Comparison of ENCODE assay signal across 21 cellular contexts in genomic region chr17:41267711-41268110, GRCh38. TPM values are rescaled to one million over a fixed set of nuclear protein-coding genes. Genes with fewer than 3 reads are reported as not detected.
DNase-seq lines count a peak whose midpoint lies in the region; ATAC-seq and TF ChIP-seq lines count a peak whose summit lies in the region.
"Had no signal": no experiment of that assay in that cellular context is flagged by ENCODE, and none has a peak within 500 bp of the region (broad histone marks: within the 10 kb centered on the region; RNA-seq: fewer than 3 reads in every experiment).

No MANE protein-coding gene starts in this region.

- no peak for TF ChIP-seq CTCF in foreskin keratinocyte (conservative IDR thresholded peaks at IDR 0.05)

- peaks cover 24% of the 10 kb centered on the region for H3K27me3 ChIP-seq in foreskin keratinocyte

- ATAC-seq in foreskin keratinocyte: no peak
- ATAC-seq: GM23338, HepG2 had no signal

- H3K4me1 ChIP-seq in foreskin keratinocyte: no peaks in the 10 kb centered on the region
- H3K4me1 ChIP-seq: BE2C had no signal

- no peak overlapping the region for H3K27ac ChIP-seq in foreskin keratinocyte

- DNase-seq in EH (ENCODE audit: low read depth) (peak; percentile 22), M059J (ENCODE audit: low read depth) (peak; percentile 59), NOMO-1 treated with DMSO at 0.1 percent for 48 hours (lab: John Stamatoyannopoulos, UW; ENCODE audit: unreplicated experiment) (peak; percentile 69), foreskin keratinocyte (peak; percentile 70 to 77), EL (no peak), KBM-7 (no peak)
- DNase-seq in stimulated activated CD4-positive, alpha-beta T cell treated with anti-CD3 and anti-CD28 coated beads, Interleukin-15, amount 100 ng/mL, for 24 hours: no peak
- DNase-seq: BE2C; C1 segment of cervical spinal cord; CD4-positive, CD25-positive, alpha-beta regulatory T cell; CD8-positive, alpha-beta memory T cell; COR-L47; DMS 273 treated with DMSO at 0.1 percent for 48 hours; DMS53; DND-41; GF-D8; HCEC 1CT had no signal

- in situ Hi-C loops in KBM-7 (cut with MboI; ENCODE audit: low pct_unique_long_range_greater_than_20kb, low sequenced_read_pairs): no loop called here

RNA-seq across cellular contexts. Expression of gene KRTAP9-6, which starts 2.5 kb away (rescaled TPM):
- total RNA-seq in M059J (2014; rRNA removed; shearing (Covaris generic)): not detected in 2 replicates
- total RNA-seq in foreskin keratinocyte: not detected in 2 replicates
- polyA plus RNA-seq in foreskin keratinocyte: not detected in 2 replicates
- total RNA-seq: A172; CD4-positive, CD25-positive, alpha-beta regulatory T cell; CD8-positive, alpha-beta memory T cell; GM23338; HepG2 had no signal
- polyA plus RNA-seq: CD4-positive, CD25-positive, alpha-beta regulatory T cell; CD8-positive, alpha-beta memory T cell; GM23338; HepG2; IgD-negative memory B cell had no signal

RNA-seq across cellular contexts. Expression of gene KRTAP9-7, which starts 7.8 kb away (rescaled TPM):
- not detected in 2 replicates for total RNA-seq in M059J (2014; rRNA removed; shearing (Covaris generic))
- total RNA-seq in foreskin keratinocyte: not detected in 2 replicates
- not detected in 2 replicates for polyA plus RNA-seq in foreskin keratinocyte
- total RNA-seq: A172; CD4-positive, CD25-positive, alpha-beta regulatory T cell; CD8-positive, alpha-beta memory T cell; GM23338; HepG2 had no signal
- polyA plus RNA-seq: CD4-positive, CD25-positive, alpha-beta regulatory T cell; CD8-positive, alpha-beta memory T cell; GM23338; HepG2; IgD-negative memory B cell had no signal

RNA-seq across cellular contexts. Expression of gene KRTAP9-9, which starts 12.5 kb away (rescaled TPM):
- total RNA-seq in M059J (2014; rRNA removed; shearing (Covaris generic)): not detected in 2 replicates
- total RNA-seq in foreskin keratinocyte: not detected in 2 replicates
- polyA plus RNA-seq in foreskin keratinocyte: not detected in 2 replicates
- total RNA-seq: A172; CD4-positive, CD25-positive, alpha-beta regulatory T cell; CD8-positive, alpha-beta memory T cell; GM23338; HepG2 had no signal
- polyA plus RNA-seq: CD4-positive, CD25-positive, alpha-beta regulatory T cell; CD8-positive, alpha-beta memory T cell; GM23338; HepG2; IgD-negative memory B cell had no signal

RNA-seq across cellular contexts. Expression of gene KRTAP9-4, which starts 18.2 kb away (rescaled TPM):
- not detected in 2 replicates for total RNA-seq in M059J (2014; rRNA removed; shearing (Covaris generic))
- total RNA-seq in foreskin keratinocyte: not detected in 2 replicates
- not detected in 2 replicates for polyA plus RNA-seq in foreskin keratinocyte
- total RNA-seq: A172; CD4-positive, CD25-positive, alpha-beta regulatory T cell; CD8-positive, alpha-beta memory T cell; GM23338; HepG2 had no signal
- polyA plus RNA-seq: CD4-positive, CD25-positive, alpha-beta regulatory T cell; CD8-positive, alpha-beta memory T cell; GM23338; HepG2; IgD-negative memory B cell had no signal

RNA-seq across cellular contexts. Expression of gene KRTAP9-8, which starts 29.9 kb away (rescaled TPM):
- not detected in 2 replicates for total RNA-seq in M059J (2014; rRNA removed; shearing (Covaris generic))
- not detected in 2 replicates for total RNA-seq in foreskin keratinocyte
- not detected in 2 replicates for polyA plus RNA-seq in foreskin keratinocyte
- total RNA-seq: A172; CD4-positive, CD25-positive, alpha-beta regulatory T cell; CD8-positive, alpha-beta memory T cell; GM23338; HepG2 had no signal
- polyA plus RNA-seq: CD4-positive, CD25-positive, alpha-beta regulatory T cell; CD8-positive, alpha-beta memory T cell; GM23338; HepG2; IgD-negative memory B cell had no signal

Comparison
In these comparisons a context has a peak if more than half of its experiments do, and no peak if none do; other contexts are left out.
1. DNase-seq: peak in EH (single experiment), M059J (single experiment), NOMO-1 treated with DMSO at 0.1 percent for 48 hours (single experiment) and foreskin keratinocyte (2 of 2); none in EL (single experiment), KBM-7 (single experiment) and stimulated activated CD4-positive, alpha-beta T cell treated with anti-CD3 and anti-CD28 coated beads, Interleukin-15, amount 100 ng/mL, for 24 hours (single experiment).